ENCODE assay signal across 8 cellular contexts in the genomic region with DNA sequence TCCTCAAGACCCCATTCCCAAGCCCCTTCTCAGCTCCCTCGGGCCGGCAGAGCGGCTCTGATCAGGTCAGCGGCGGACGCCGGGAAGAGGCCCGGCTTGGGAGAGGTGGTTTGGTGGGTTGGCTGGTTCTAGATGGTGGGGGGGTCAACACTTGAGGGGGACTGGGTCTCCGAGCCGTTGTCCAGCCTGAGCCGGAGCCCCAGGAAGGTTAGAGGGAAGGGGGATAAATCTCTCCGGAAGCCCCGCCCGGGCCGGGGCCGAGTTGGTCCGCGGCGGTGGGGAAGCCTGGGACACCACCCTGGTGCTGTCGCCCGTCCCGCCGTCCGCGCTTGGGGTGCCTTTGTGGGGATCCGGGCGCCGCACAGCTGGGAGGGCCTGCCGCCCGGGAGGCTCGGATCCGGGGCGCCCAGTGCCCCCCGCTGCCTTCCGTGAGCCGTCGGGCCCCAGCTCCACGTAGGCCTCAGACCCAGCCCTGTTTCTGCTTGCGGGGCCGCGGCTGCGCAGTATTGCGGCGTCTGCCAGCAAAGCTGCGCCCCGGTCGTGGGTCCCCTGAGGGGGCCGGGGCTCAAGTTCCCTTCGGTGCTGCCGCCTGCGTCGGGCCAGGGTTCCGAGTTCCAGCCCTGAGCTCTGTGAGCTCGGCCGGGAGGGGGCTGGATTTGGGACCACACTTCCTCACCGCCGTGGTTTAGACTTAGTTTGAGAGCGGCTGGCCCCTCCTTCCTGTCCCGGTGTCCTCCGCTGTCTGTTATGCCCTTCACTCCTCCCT. TPM values are rescaled to one million over a fixed set of nuclear protein-coding genes. Genes with fewer than 3 reads are reported as not detected.
DNase-seq lines count a peak whose midpoint lies in the region; ATAC-seq and TF ChIP-seq lines count a peak whose summit lies in the region.

No MANE protein-coding gene starts in this region.

- H2AFZ ChIP-seq in GM23248 (peak overlapping the region; percentile 87), MM.1S (ENCODE audit: low read length) (peak overlapping the region; percentile 96)

- H3K4me2 ChIP-seq in GM23248 (ENCODE audit: unreplicated experiment) (peak overlapping the region; percentile 84), MM.1S (ENCODE audit: low read depth, low read length) (peak overlapping the region; percentile 94)

- H3K9ac ChIP-seq in GM23248 (peak overlapping the region; percentile 100), MM.1S (ENCODE audit: low read length) (peak overlapping the region; percentile 100)

- H3K4me3 ChIP-seq in GM23248 (peak overlapping the region; percentile 94), MM.1S (ENCODE audit: low read length) (peak overlapping the region; percentile 88), prostate gland (peak overlapping the region; percentile 85 to 86), aorta (ENCODE audit: low read length in 2 of 2) (peak overlapping the region; percentile 44 to 93)

- TF ChIP-seq POLR2A in prostate gland (IDR thresholded peaks at IDR 0.05) = peak; percentile 59

- WGBS in GM23248 (ENCODE audit: low coverage in 1 of 2, low lambda C conversion rate in 2 of 2, missing lambda C conversion rate in 2 of 2), 2 experiments = 0 to 2% methylated on average over 23 to 37 of the region's 60 CpGs
- WGBS in prostate gland = 0% methylated on average over 33 of the region's 60 CpGs
- 1% methylated on average over 44 to 60 of the region's 60 CpGs for WGBS in aorta, 2 donors

- H3K27ac ChIP-seq in GM23248 = peak overlapping the region; percentile 97
- H3K27ac ChIP-seq in MM.1S (ENCODE audit: low read length) = peak overlapping the region; percentile 93
- peak overlapping the region; percentile 98 to 99 for H3K27ac ChIP-seq in prostate gland
- H3K27ac ChIP-seq in aorta (ENCODE audit: low read depth in 1 of 2, low read length in 2 of 2) = peak overlapping the region; percentile 75 to 98

- H4K20me1 ChIP-seq in GM23248 (ENCODE audit: insufficient read depth) = 0 out of 2 replicates have a peak, but pooled peaks cover 8% of the 10 kb centered on the region
- no peaks in the 10 kb centered on the region for H4K20me1 ChIP-seq in MM.1S (ENCODE audit: insufficient read depth, low read length)

- no peak for TF ChIP-seq CTCF in MM.1S (IDR thresholded peaks at IDR 0.05; ENCODE audit: low read length)
- TF ChIP-seq CTCF in prostate gland (IDR thresholded peaks at IDR 0.05) = no peak

- H3K27me3 ChIP-seq in GM23248 (replicated peaks; ENCODE audit: insufficient read depth) (no peaks in the 10 kb centered on the region), MM.1S (replicated peaks; ENCODE audit: insufficient read depth, low read length) (no peaks in the 10 kb centered on the region), prostate gland (replicated peaks; ENCODE audit: insufficient read depth) (no peaks in the 10 kb centered on the region), aorta (ENCODE audit: control insufficient read depth in 1 of 2, insufficient read depth in 2 of 2, low read length in 1 of 2) (no peaks in the 10 kb centered on the region)

- H3K79me2 ChIP-seq in GM23248 (ENCODE audit: insufficient read depth) = peaks cover 60% of the 10 kb centered on the region
- peaks cover 52% of the 10 kb centered on the region for H3K79me2 ChIP-seq in MM.1S (ENCODE audit: low read length)

- intact Hi-C loops in head of caudate nucleus (cut with DNase I) (loop anchor here (2.0 to 5.0 kb wide), 2 partner anchors 15 to 39 kb away; partner anchors contain the start of gene TRIM41), prostate gland (cut with DNase I) (no loop called here), aorta (cut with DNase I) (loop anchor here (5.0 to 10.0 kb wide), 2 partner anchors 69 to 77 kb away; no protein-coding TSS in a partner anchor)

- in situ Hi-C loops in GM23248 (cut with MboI) = no loop called here

- DNase-seq in EH (ENCODE audit: low read depth) (peak; percentile 81), GM23248 (peak; percentile 87), MM.1S (peak; percentile 78), head of caudate nucleus (peak; percentile 38 to 86 (median 71)), prostate gland (ENCODE audit: low spot score) (peak; percentile 62), aorta (peak; percentile 84 to 89), NCI-H526 (lab: John Stamatoyannopoulos, UW) (no peak)
- peak; percentile 47 for DNase-seq in activated gamma-delta T cell treated with anti-CD3 and anti-CD28 coated beads, Interleukin-2, amount 50 U/mL, for 16 hours (ENCODE audit: low read depth)

- H3F3A ChIP-seq in GM23248 (ENCODE audit: insufficient read depth) (peaks cover 18% of the 10 kb centered on the region; the same call in 1 of the 2 replicates), MM.1S (ENCODE audit: insufficient read depth, low read length) (peaks cover 11% of the 10 kb centered on the region)

- H3K4me1 ChIP-seq in GM23248 (ENCODE audit: insufficient read depth) (peaks cover 20% of the 10 kb centered on the region), MM.1S (ENCODE audit: low read length) (peaks cover 12% of the 10 kb centered on the region), prostate gland (replicated peaks) (peaks cover 6% of the 10 kb centered on the region), aorta (ENCODE audit: control insufficient read depth in 1 of 2, insufficient read depth in 2 of 2, low read length in 2 of 2) (no peaks in the 10 kb centered on the region)

- H3K36me3 ChIP-seq in GM23248 (ENCODE audit: low read depth) = peaks cover 4% of the 10 kb centered on the region
- H3K36me3 ChIP-seq in MM.1S (replicated peaks; ENCODE audit: insufficient read depth, low read length) = no peaks in the 10 kb centered on the region
- H3K36me3 ChIP-seq in prostate gland = no peaks in the 10 kb centered on the region
- H3K36me3 ChIP-seq in aorta (ENCODE audit: control insufficient read depth in 1 of 2, insufficient read depth in 2 of 2, low read length in 1 of 2) = no peaks in the 10 kb centered on the region

- H3K9me3 ChIP-seq in GM23248 (ENCODE audit: low read depth) = no peaks in the 10 kb centered on the region
- no peaks in the 10 kb centered on the region for H3K9me3 ChIP-seq in MM.1S (replicated peaks; ENCODE audit: insufficient read depth, low read length)
- no peaks in the 10 kb centered on the region for H3K9me3 ChIP-seq in prostate gland
- no peaks in the 10 kb centered on the region for H3K9me3 ChIP-seq in aorta (ENCODE audit: control insufficient read depth, low read length)

- no peaks in the 10 kb centered on the region for H3K9me2 ChIP-seq in GM23248 (ENCODE audit: insufficient read depth)
- no peaks in the 10 kb centered on the region for H3K9me2 ChIP-seq in MM.1S (replicated peaks; ENCODE audit: insufficient read depth, low read length)

- peak; percentile 82 for ATAC-seq in aorta (ENCODE audit: low FRiP score)

RNA-seq across cellular contexts. Expression of gene TRIM52, which starts 0.6 kb away (rescaled TPM):
- total RNA-seq in GM23248 (2014; rRNA removed; shearing (Covaris generic)) = 6.6 and 7.8 TPM in 2 replicates
- polyA plus RNA-seq in GM23248 (2016; fragmentation: Nextera tagmentation; extraction: Ambion mirVana) (4.1 and 5.3 TPM in 2 replicates), aorta (10 to 100 TPM in 1 of 2 donors, 1 to 10 TPM in 1; 3.0 to 19.3 TPM)
- total RNA-seq in prostate gland (10 to 100 TPM; 11.2 to 15.2 TPM), aorta (10 to 100 TPM; 11.9 to 18.7 TPM)

RNA-seq across cellular contexts. Expression of gene RACK1, which starts 17.8 kb away (rescaled TPM):
- 2,598 and 3,224 TPM in 2 replicates for total RNA-seq in GM23248 (2014; rRNA removed; shearing (Covaris generic))
- polyA plus RNA-seq in GM23248 (2016; fragmentation: Nextera tagmentation; extraction: Ambion mirVana) = 837 and 864 TPM in 2 replicates
- total RNA-seq in prostate gland = 1,000 to 10,000 TPM; 2,058 to 4,360 TPM
- 1,000 to 10,000 TPM in 1 of 2 donors, 100 to 1,000 TPM in 1; 922 to 1,191 TPM for total RNA-seq in aorta
- polyA plus RNA-seq in aorta = 1,000 to 10,000 TPM; 1,838 to 2,024 TPM

RNA-seq across cellular contexts. Expression of gene TRIM41, which starts 38.4 kb away (rescaled TPM):
- total RNA-seq in GM23248 (2014; rRNA removed; shearing (Covaris generic)) = 17.5 and 18.6 TPM in 2 replicates
- polyA plus RNA-seq in GM23248 (2016; fragmentation: Nextera tagmentation; extraction: Ambion mirVana) = 3.8 and 4.3 TPM in 2 replicates
- total RNA-seq in prostate gland = 10 to 100 TPM; 16.9 to 28.3 TPM
- total RNA-seq in aorta = 10 to 100 TPM; 15.2 to 21.4 TPM
- polyA plus RNA-seq in aorta = 10 to 100 TPM; 15.7 to 22.2 TPM

RNA-seq across cellular contexts. Expression of gene TRIM7, which starts 56.5 kb away (rescaled TPM):
- 1.4 and 6.8 TPM in 2 replicates for total RNA-seq in GM23248 (2014; rRNA removed; shearing (Covaris generic))
- 2.5 and 3.1 TPM in 2 replicates for polyA plus RNA-seq in GM23248 (2016; fragmentation: Nextera tagmentation; extraction: Ambion mirVana)
- 1 to 10 TPM; 4.5 to 6.4 TPM for total RNA-seq in prostate gland
- 1 to 10 TPM; 3.0 to 6.9 TPM for total RNA-seq in aorta
- polyA plus RNA-seq in aorta = 1 to 10 TPM; 4.3 to 6.3 TPM

Comparison
In these comparisons a context has a peak if more than half of its experiments do, and no peak if none do; other contexts are left out.
1. DNase-seq: peak in EH (single experiment), GM23248 (single experiment), MM.1S (single experiment), activated gamma-delta T cell treated with anti-CD3 and anti-CD28 coated beads, Interleukin-2, amount 50 U/mL, for 16 hours (single experiment), head of caudate nucleus (42 of 42), prostate gland (single experiment) and aorta (2 of 2); none in NCI-H526 (0 of 2).
2. Peak in every context shown above with its lines, with median percentiles within 50 percentile points of each other: H3K27ac ChIP-seq and H3K4me3 ChIP-seq.